Comparison of ENCODE assay signal across 28 cellular contexts in genomic region chr17:48283907-48284306, GRCh38.
"Had no signal": no experiment of that assay in that cellular context is flagged by ENCODE, and none has a peak within 500 bp of the region (broad histone marks: within the 10 kb centered on the region; RNA-seq: fewer than 3 reads in every experiment).

No MANE protein-coding gene starts in this region.

- H3K27ac Mint-ChIP-seq: endodermal cell, memory B cell, naive B cell, nephron progenitor cell, type B pancreatic cell had no signal

- ATAC-seq: esophagus mucosa, gastrocnemius medialis, left lobe of liver, mucosa of descending colon, sciatic nerve had no signal

- H3K4me1 ChIP-seq: right atrium auricular region, stomach, tibial artery had no signal

- H3K4me3 Mint-ChIP-seq: endodermal cell, memory B cell, naive B cell, nephron progenitor cell, type B pancreatic cell had no signal

- H3K4me1 Mint-ChIP-seq: memory B cell, naive B cell had no signal

- H3K4me3 ChIP-seq: dorsolateral prefrontal cortex, gastrocnemius medialis, lung, mucosa of descending colon, prostate gland, right atrium auricular region, smooth muscle cell, stomach, tibial artery had no signal

- H3K36me3 ChIP-seq: gastrocnemius medialis, prostate gland, right atrium auricular region, stomach, tibial artery had no signal

- H3K9me3 ChIP-seq: gastrocnemius medialis, mucosa of descending colon, prostate gland, right atrium auricular region, stomach, tibial artery had no signal

- H3K27ac ChIP-seq: dorsolateral prefrontal cortex, epithelial cell of prostate, gastrocnemius medialis, prostate gland, right atrium auricular region, stomach, tibial artery had no signal

- FAIRE-seq: keratinocyte had no signal

- DNase-seq: dorsolateral prefrontal cortex; effector CD4-positive, alpha-beta T cell; endodermal cell; foreskin fibroblast; gastrocnemius medialis; head of caudate nucleus; mucosa of descending colon; naive B cell; nephron progenitor cell; nucleus accumbens; stimulated activated CD4-positive, alpha-beta T cell treated with anti-CD3 and anti-CD28 coated beads, Interleukin-12 subunit alpha, Interleukin-12 subunit beta, amount 100 ng/mL, for 4 hours; stimulated activated CD4-positive, alpha-beta T cell treated with anti-CD3 and anti-CD28 coated beads, Interleukin-1b, Interleukin-23, amount 100 ng/mL, for 48 hours; stimulated activated CD4-positive, alpha-beta T cell treated with anti-CD3 and anti-CD28 coated beads, Interleukin-4, amount 100 ng/mL, for 1 hour; stimulated activated CD8-positive, alpha-beta memory T cell treated with anti-CD3 and anti-CD28 coated beads, Interleukin-4, amount 100 ng/mL, for 48 hours; stimulated activated naive CD4-positive, alpha-beta T cell treated with Interleukin-2 at 50 U/mL for 16 hours; stomach; tibial artery had no signal

- H3K9me3 Mint-ChIP-seq: endodermal cell, memory B cell, naive B cell, nephron progenitor cell, type B pancreatic cell had no signal

- H3K36me3 Mint-ChIP-seq: memory B cell, naive B cell, type B pancreatic cell had no signal

- H3K27me3 ChIP-seq: gastrocnemius medialis, right atrium auricular region had no signal
